Comparison of ENCODE assay signal across 14 cellular contexts in the genomic region with DNA sequence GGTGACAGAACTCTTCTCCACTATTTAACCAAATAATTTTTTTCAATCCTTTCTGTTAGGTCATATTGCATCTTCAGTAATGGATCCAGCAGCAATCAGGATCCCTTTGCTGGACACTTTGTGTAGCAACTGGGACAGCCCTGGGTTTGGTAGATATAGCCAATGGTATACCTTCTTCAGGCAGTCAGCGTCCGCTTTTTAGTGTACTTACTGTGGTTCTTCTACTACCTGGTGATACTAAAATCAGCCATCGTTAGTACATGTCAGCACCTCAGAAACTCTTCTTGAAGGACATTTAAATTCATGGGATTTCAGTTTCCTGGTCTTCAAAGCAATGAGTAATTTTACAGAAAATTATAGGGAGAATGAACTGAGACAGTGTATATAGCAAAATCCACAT.
A peak's percentile ranks its signal among the peaks of the same experiment; 100 is the strongest.
DNase-seq lines count a peak whose midpoint lies in the region; ATAC-seq, FAIRE-seq and TF ChIP-seq lines count a peak whose summit lies in the region.
"Had no signal": no experiment of that assay in that cellular context is flagged by ENCODE, and none has a peak within 500 bp of the region (broad histone marks: within the 10 kb centered on the region; RNA-seq: fewer than 3 reads in every experiment).

No MANE protein-coding gene starts in this region.

- 87 to 100% methylated on average over 1 to 3 of the region's 3 CpGs for WGBS in gastroesophageal sphincter (ENCODE audit: low coverage in 1 of 2), 2 donors

- FAIRE-seq in H54 (lab: Jason Lieb, UNC) = no peak
- FAIRE-seq: endometrium had no signal

- no peak for DNase-seq in DND-41
- DNase-seq in central memory CD8-positive, alpha-beta T cell (ENCODE audit: low spot score in 2 of 2) = no peak
- DNase-seq in H54 (ENCODE audit: insufficient read length, low spot score) = no peak
- no peak for DNase-seq in NOMO-1 treated with dmso at 0.1 percent for 144 hours (lab: John Stamatoyannopoulos, UW; ENCODE audit: unreplicated experiment)
- DNase-seq: C1 segment of cervical spinal cord, HFFc6, substantia nigra had no signal

- H3K4me2 ChIP-seq in DND-41 (ENCODE audit: insufficient read depth, low read length) (peak overlapping the region; percentile 59; the same call in 1 of the 2 replicates), KMS-11 (peak overlapping the region; percentile 6)

- no peak overlapping the region for H3K4me3 ChIP-seq in DND-41 (ENCODE audit: low read depth in 1 of 2, low read length in 2 of 2)
- H3K4me3 ChIP-seq in KMS-11 (IDR thresholded peaks at IDR 0.05; ENCODE audit: insufficient read depth, low read depth, low read length) = no peak overlapping the region
- no peak overlapping the region for H3K4me3 ChIP-seq in gastroesophageal sphincter
- H3K4me3 ChIP-seq: breast epithelium had no signal

- H3K9me3 Mint-ChIP-seq in central memory CD8-positive, alpha-beta T cell = no peaks in the 10 kb centered on the region
- H3K9me3 Mint-ChIP-seq: HFFc6 had no signal

- H3K9ac ChIP-seq in DND-41 (ENCODE audit: low read depth, low read length) = no peak overlapping the region
- H3K9ac ChIP-seq in KMS-11 = no peak overlapping the region

- H3K36me3 Mint-ChIP-seq in central memory CD8-positive, alpha-beta T cell (ENCODE audit: insufficient read depth) = peaks cover 4% of the 10 kb centered on the region

- ATAC-seq in DND-41 (ENCODE audit: insufficient read depth, low read depth) (peak; percentile 4; the same call in 2 of the 3 replicates), GM21381 (IDR thresholded peaks at IDR 0.05; ENCODE audit: unreplicated experiment) (peak; percentile 12), gastroesophageal sphincter (no peak), HG02763 (IDR thresholded peaks at IDR 0.05; ENCODE audit: unreplicated experiment) (no peak)
- ATAC-seq in central memory CD8-positive, alpha-beta T cell (replicated peaks; ENCODE audit: extremely low read depth, poor library complexity, severe bottlenecking) = peak; percentile 15

- no peak overlapping the region for H3K4me3 Mint-ChIP-seq in central memory CD8-positive, alpha-beta T cell
- H3K4me3 Mint-ChIP-seq: HFFc6 had no signal

- H3K27ac ChIP-seq in DND-41 (ENCODE audit: low read length) (no peak overlapping the region), KMS-11 (no peak overlapping the region), gastroesophageal sphincter (no peak overlapping the region)
- H3K27ac ChIP-seq: breast epithelium, neutrophil had no signal

- peaks cover 12% of the 10 kb centered on the region for H3K4me1 Mint-ChIP-seq in central memory CD8-positive, alpha-beta T cell

- no peaks in the 10 kb centered on the region for H3K79me2 ChIP-seq in DND-41 (ENCODE audit: insufficient read depth, low read length)
- no peaks in the 10 kb centered on the region for H3K79me2 ChIP-seq in KMS-11 (ENCODE audit: insufficient read depth, low read depth)

- no peak for TF ChIP-seq CTCF in DND-41 (IDR thresholded peaks at IDR 0.05; ENCODE audit: borderline replicate concordance, extremely low read depth, low read length, poor library complexity, severe bottlenecking)
- no peak for TF ChIP-seq CTCF in KMS-11 (conservative IDR thresholded peaks at IDR 0.05; ENCODE audit: low read depth, low read length)
- no peak for TF ChIP-seq CTCF in gastroesophageal sphincter (IDR thresholded peaks at IDR 0.05)

- H3K27me3 ChIP-seq in DND-41 (ENCODE audit: insufficient read depth, low read length, poor library complexity) = peaks cover 25% of the 10 kb centered on the region
- H3K27me3 ChIP-seq in KMS-11 (ENCODE audit: insufficient read depth, low read depth) = no peaks in the 10 kb centered on the region
- no peaks in the 10 kb centered on the region for H3K27me3 ChIP-seq in gastroesophageal sphincter
- H3K27me3 ChIP-seq: breast epithelium, neutrophil had no signal

- no peak for TF ChIP-seq EP300 in gastroesophageal sphincter (IDR thresholded peaks at IDR 0.05)

- H3K4me1 ChIP-seq in DND-41 (ENCODE audit: insufficient read depth, low read length) = peaks cover 24% of the 10 kb centered on the region
- peaks cover 23% of the 10 kb centered on the region for H3K4me1 ChIP-seq in KMS-11 (ENCODE audit: low read depth, poor library complexity, severe bottlenecking)
- no peaks in the 10 kb centered on the region for H3K4me1 ChIP-seq in gastroesophageal sphincter
- H3K4me1 ChIP-seq: breast epithelium had no signal

- H3K36me3 ChIP-seq in DND-41 (ENCODE audit: insufficient read depth, low read length) (no peaks in the 10 kb centered on the region), KMS-11 (ENCODE audit: insufficient read depth) (no peaks in the 10 kb centered on the region), gastroesophageal sphincter (no peaks in the 10 kb centered on the region)
- H3K36me3 ChIP-seq: breast epithelium, neutrophil had no signal

- no peak for TF ChIP-seq POLR2A in gastroesophageal sphincter (IDR thresholded peaks at IDR 0.05)
- no peak for TF ChIP-seq POLR2A in H54 (IDR thresholded peaks at IDR 0.05; ENCODE audit: low read depth, low read length)

- H4K20me1 ChIP-seq in DND-41 (ENCODE audit: insufficient read depth, low read length) (peaks cover 6% of the 10 kb centered on the region), KMS-11 (ENCODE audit: insufficient read depth) (no peaks in the 10 kb centered on the region)

- H3K27ac Mint-ChIP-seq in central memory CD8-positive, alpha-beta T cell (ENCODE audit: low read depth) = peak overlapping the region; percentile 87

- H3K9me3 ChIP-seq in DND-41 (ENCODE audit: insufficient read depth, low read length, severe bottlenecking) (no peaks in the 10 kb centered on the region), gastroesophageal sphincter (no peaks in the 10 kb centered on the region)
- H3K9me3 ChIP-seq: breast epithelium, neutrophil had no signal

- peaks cover under 1% of the 10 kb centered on the region for H3K27me3 Mint-ChIP-seq in central memory CD8-positive, alpha-beta T cell

- H2AFZ ChIP-seq in DND-41 (ENCODE audit: low read depth, low read length) (no peak overlapping the region), KMS-11 (ENCODE audit: low read depth) (no peak overlapping the region)

Comparison
In these comparisons a context has a peak if more than half of its experiments do, and no peak if none do; other contexts are left out.
1. ATAC-seq: peak in DND-41 (single experiment), GM21381 (single experiment) and central memory CD8-positive, alpha-beta T cell (single experiment); none in gastroesophageal sphincter (single experiment) and HG02763 (single experiment).